In the genomic region with DNA sequence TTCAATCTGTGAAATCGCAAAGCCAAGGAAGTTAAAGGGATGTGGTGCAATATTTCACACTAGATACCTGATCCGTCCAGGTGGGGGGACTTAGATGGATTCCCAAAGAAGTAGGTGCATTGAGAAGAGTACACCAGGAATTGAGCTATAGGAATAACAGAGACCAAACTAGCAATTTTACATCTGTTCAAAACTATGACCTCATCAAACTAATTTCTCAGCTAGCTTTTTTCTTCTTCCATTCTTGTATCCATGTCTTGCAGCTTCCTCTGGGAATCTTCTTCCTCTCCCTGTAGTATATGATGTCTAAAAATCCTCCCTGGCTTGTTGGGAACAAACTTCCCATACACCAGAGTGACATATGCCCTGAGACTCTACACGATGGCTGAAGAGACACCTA, we compare ENCODE assay signal across 20 cellular contexts. TPM values are rescaled to one million over a fixed set of nuclear protein-coding genes. Genes with fewer than 3 reads are reported as not detected.
A peak's percentile ranks its signal among the peaks of the same experiment; 100 is the strongest.
DNase-seq lines count a peak whose midpoint lies in the region; ATAC-seq and TF ChIP-seq lines count a peak whose summit lies in the region.
"Had no signal": no experiment of that assay in that cellular context is flagged by ENCODE, and none has a peak within 500 bp of the region (broad histone marks: within the 10 kb centered on the region; RNA-seq: fewer than 3 reads in every experiment).

No MANE protein-coding gene starts in this region.

- no peak overlapping the region for H3K4me3 ChIP-seq in SK-N-SH (ENCODE audit: low read depth in 2 of 2, low read length in 1 of 2)
- H3K4me3 ChIP-seq in gastrocnemius medialis = no peak overlapping the region
- H3K4me3 ChIP-seq: GM23248 had no signal

- DNase-seq in SK-N-SH = no peak
- no peak for DNase-seq in H9
- DNase-seq in left kidney (ENCODE audit: low read depth, low spot score) = peak; percentile 71
- DNase-seq in DMS79 (lab: John Stamatoyannopoulos, UW) = no peak
- no peak for DNase-seq in gastrocnemius medialis
- DNase-seq: 8988T; CD8-positive, alpha-beta memory T cell; GDM1; GM23248; NCI-H1048; NCI-H1436 treated with DMSO at 0.1 percent for 48 hours; NCI-H2029 treated with DMSO at 0.1 percent for 48 hours; NCI-H2171 treated with DMSO at 0.1 percent for 48 hours; NCI-H446 treated with DMSO at 0.1 percent for 48 hours; PC-3 had no signal

- no peak overlapping the region for H3K23ac ChIP-seq in H9 (ENCODE audit: insufficient read length, low read depth, low read length)

- no peak for TF ChIP-seq RAD21 in SK-N-SH (IDR thresholded peaks at IDR 0.05; ENCODE audit: low read length)

- H3K79me1 ChIP-seq in H9 (ENCODE audit: insufficient read depth, low read depth, low read length, poor library complexity, severe bottlenecking) = no peaks in the 10 kb centered on the region

- no peak overlapping the region for H2BK20ac ChIP-seq in H9 (ENCODE audit: low read depth, low read length, poor library complexity, severe bottlenecking)

- H2BK120ac ChIP-seq in H9 (ENCODE audit: low read depth, low read length, poor library complexity, severe bottlenecking) = no peak overlapping the region

- H3K4me1 ChIP-seq in SK-N-SH (ENCODE audit: control insufficient read depth in 1 of 2, insufficient read depth in 2 of 2, low read depth in 1 of 2, low read length in 1 of 2) = peaks cover 0 to 4% of the 10 kb centered on the region in 2 experiments; a peak in 1 of 4 replicates
- H3K4me1 ChIP-seq in H9 (ENCODE audit: insufficient read depth, low read length) = no peaks in the 10 kb centered on the region; the same call in 1 of the 2 replicates
- no peaks in the 10 kb centered on the region for H3K4me1 ChIP-seq in gastrocnemius medialis

- H3K4me3 Mint-ChIP-seq in H9 = no peak overlapping the region
- peak overlapping the region; percentile 83 for H3K4me3 Mint-ChIP-seq in activated T-helper 17 cell treated with anti-CD3 and anti-CD28 coated beads, Interleukin-2, amount 50 U/mL, for 72 hours
- H3K4me3 Mint-ChIP-seq: CD8-positive, alpha-beta memory T cell had no signal

- TF ChIP-seq EP300 in SK-N-SH (IDR thresholded peaks at IDR 0.05; ENCODE audit: borderline replicate concordance in 1 of 2, low read depth in 1 of 2, low read length in 1 of 2) = no peak

- H2BK12ac ChIP-seq in H9 (ENCODE audit: insufficient read length, low read depth, low read length) = no peak overlapping the region

- no peaks in the 10 kb centered on the region for H3F3A ChIP-seq in SK-N-SH (replicated peaks; ENCODE audit: insufficient read depth)

- H3K9ac ChIP-seq in SK-N-SH (no peak overlapping the region), H9 (ENCODE audit: extremely low read depth, insufficient read length, low read length) (no peak overlapping the region)
- H3K9ac ChIP-seq: GM23248 had no signal

- no peak overlapping the region for H2BK5ac ChIP-seq in H9 (ENCODE audit: insufficient read length, low read length)

- no peak overlapping the region for H3K4ac ChIP-seq in H9 (ENCODE audit: low read depth, low read length)

- intact Hi-C loops in gastrocnemius medialis (cut with DNase I; ENCODE audit: low total_unique reads) = no loop called here

- no peak overlapping the region for H3T11ph ChIP-seq in H9 (ENCODE audit: low read length)

- CTCF ChIA-PET in SK-N-SH (lab: Yijun Ruan, JAX) = no interaction called here

- no peak overlapping the region for H2BK15ac ChIP-seq in H9 (ENCODE audit: low read depth, low read length)

- H3K36me3 Mint-ChIP-seq in H9 (ENCODE audit: insufficient read depth in 1 of 3, low read depth in 3 of 3) = peaks cover 0 to 9% (median 0%) of the 10 kb centered on the region in 3 experiments; a peak in 3 of 7 replicates
- H3K36me3 Mint-ChIP-seq in activated T-helper 17 cell treated with anti-CD3 and anti-CD28 coated beads, Interleukin-2, amount 50 U/mL, for 72 hours (ENCODE audit: low read depth) = no peaks in the 10 kb centered on the region
- H3K36me3 Mint-ChIP-seq: CD8-positive, alpha-beta memory T cell had no signal

- H3K27me3 ChIP-seq in SK-N-SH (ENCODE audit: insufficient read depth) = no peaks in the 10 kb centered on the region
- no peaks in the 10 kb centered on the region for H3K27me3 ChIP-seq in H9 (ENCODE audit: insufficient read depth, low read length)
- H3K27me3 ChIP-seq in gastrocnemius medialis = no peaks in the 10 kb centered on the region

- no peak overlapping the region for H2AK5ac ChIP-seq in H9 (ENCODE audit: insufficient read length, low read length)

- no peak overlapping the region for H4K91ac ChIP-seq in H9 (ENCODE audit: insufficient read length, low read depth, low read length)

- no peaks in the 10 kb centered on the region for H3K79me2 ChIP-seq in SK-N-SH (ENCODE audit: insufficient read depth)
- no peaks in the 10 kb centered on the region for H3K79me2 ChIP-seq in H9 (ENCODE audit: insufficient read depth, low read length)

- H3K4me1 Mint-ChIP-seq in H9 = peaks cover 14 to 35% of the 10 kb centered on the region in 2 experiments
- H3K4me1 Mint-ChIP-seq in activated T-helper 17 cell treated with anti-CD3 and anti-CD28 coated beads, Interleukin-2, amount 50 U/mL, for 72 hours = peaks cover 40% of the 10 kb centered on the region

- H3K23me2 ChIP-seq in H9 (ENCODE audit: insufficient read length, low read depth, low read length, poor library complexity, severe bottlenecking) = no peaks in the 10 kb centered on the region

- in situ Hi-C loops in gastrocnemius medialis (cut with MboI; ENCODE audit: low sequenced_read_pairs in 4 of 4) = no loop called here

- no peak overlapping the region for H3K18ac ChIP-seq in H9 (ENCODE audit: insufficient read length, low read depth, low read length)

- H3K9me3 Mint-ChIP-seq in H9 = peaks cover 0 to 2% of the 10 kb centered on the region in 2 experiments; a peak in 1 of 5 replicates
- no peaks in the 10 kb centered on the region for H3K9me3 Mint-ChIP-seq in activated T-helper 17 cell treated with anti-CD3 and anti-CD28 coated beads, Interleukin-2, amount 50 U/mL, for 72 hours

- 72% methylated on average over 3 of the region's 3 CpGs for WGBS in SK-N-SH (ENCODE audit: low lambda C conversion rate)
- WGBS in H9 (ENCODE audit: extremely low coverage, insufficient read length, low lambda C conversion rate) = no CpG with 5 or more reads among the region's 3 CpGs

- H2AFZ ChIP-seq in SK-N-SH (ENCODE audit: low read depth) = 0 out of 2 replicates have a peak overlapping the region, but pooled peaks have one; percentile 11
- H2AFZ ChIP-seq in H9 (ENCODE audit: low read length) = no peak overlapping the region
- H2AFZ ChIP-seq: GM23248 had no signal

- no peaks in the 10 kb centered on the region; the same call in 1 of the 2 replicates for H3K27me3 Mint-ChIP-seq in H9 (ENCODE audit: low read depth)
- H3K27me3 Mint-ChIP-seq in activated T-helper 17 cell treated with anti-CD3 and anti-CD28 coated beads, Interleukin-2, amount 50 U/mL, for 72 hours = no peaks in the 10 kb centered on the region

- POLR2A ChIA-PET in SK-N-SH (lab: Yijun Ruan, JAX) = no interaction called here

- H4K5ac ChIP-seq in H9 (ENCODE audit: insufficient read length, low read depth, low read length) = no peak overlapping the region

- peak overlapping the region; percentile 11 to 85 (median 34); a peak in 4 of 7 replicates for H3K27ac Mint-ChIP-seq in H9
- H3K27ac Mint-ChIP-seq in activated T-helper 17 cell treated with anti-CD3 and anti-CD28 coated beads, Interleukin-2, amount 50 U/mL, for 72 hours = peak overlapping the region; percentile 98

- H3K4me2 ChIP-seq in SK-N-SH = no peak overlapping the region
- H3K4me2 ChIP-seq in H9 (ENCODE audit: insufficient read depth, insufficient read length, low read length) = no peak overlapping the region

- H3K36me3 ChIP-seq in SK-N-SH (replicated peaks in 1 of 2; ENCODE audit: control insufficient read depth in 1 of 2, insufficient read depth in 2 of 2, low read length in 1 of 2) = no peaks in the 10 kb centered on the region
- H3K36me3 ChIP-seq in gastrocnemius medialis = no peaks in the 10 kb centered on the region

- H3K14ac ChIP-seq in H9 (ENCODE audit: insufficient read depth, low read length) = no peak overlapping the region

- H3K27ac ChIP-seq in SK-N-SH (ENCODE audit: low read depth in 2 of 2, low read length in 1 of 2) (no peak overlapping the region), H9 (ENCODE audit: insufficient read length, low read depth, low read length) (no peak overlapping the region), gastrocnemius medialis (no peak overlapping the region)
- H3K27ac ChIP-seq: GM23248, RWPE1 had no signal

- TF ChIP-seq POLR2A in gastrocnemius medialis (IDR thresholded peaks at IDR 0.05) = no peak

- H4K8ac ChIP-seq in H9 (replicated peaks; ENCODE audit: insufficient read length, low read depth, low read length) = no peak overlapping the region

- H3K9me3 ChIP-seq in SK-N-SH (no peaks in the 10 kb centered on the region), H9 (ENCODE audit: control insufficient read depth, low read depth, low read length) (no peaks in the 10 kb centered on the region), gastrocnemius medialis (no peaks in the 10 kb centered on the region)

- H3K56ac ChIP-seq in H9 (ENCODE audit: insufficient read length, low read depth, low read length) = no peak overlapping the region

- TF ChIP-seq CTCF in SK-N-SH (IDR thresholded peaks at IDR 0.05) (no peak), H9 (conservative IDR thresholded peaks at IDR 0.05) (no peak), gastrocnemius medialis (IDR thresholded peaks at IDR 0.05 in 4 of 5, conservative IDR thresholded peaks at IDR 0.05 in 1 of 5) (no peak)

- H4K20me1 ChIP-seq in SK-N-SH (ENCODE audit: insufficient read depth) (no peaks in the 10 kb centered on the region), H9 (ENCODE audit: control insufficient read depth, insufficient read depth, insufficient read length) (no peaks in the 10 kb centered on the region)

- no peaks in the 10 kb centered on the region for H3K9me2 ChIP-seq in SK-N-SH

- no peak for ATAC-seq in SK-N-SH treated with all-trans-retinoic acid at 6 μM for 48 hours
- ATAC-seq in activated T-helper 17 cell treated with anti-CD3 and anti-CD28 coated beads, Interleukin-2, amount 50 U/mL, for 72 hours (replicated peaks) = no peak
- no peak for ATAC-seq in gastrocnemius medialis
- ATAC-seq in HG03139 (IDR thresholded peaks at IDR 0.05; ENCODE audit: unreplicated experiment) = no peak
- ATAC-seq: HCT116, PC-3 had no signal

TF ChIP-seq in SK-N-SH, 30 proteins besides CTCF, POLR2A, EP300 and RAD21 (continues in another document):
- TF ChIP-seq RXRA (IDR thresholded peaks at IDR 0.05; ENCODE audit: borderline replicate concordance, low read depth) = no peak
- no peak for TF ChIP-seq SIN3A (IDR thresholded peaks at IDR 0.05; ENCODE audit: borderline replicate concordance, low read depth, low read length)

TF ChIP-seq in SK-N-SH treated with all-trans-retinoic acid at 6 μM for 48 hours, 23 proteins besides CTCF, POLR2A, EP300 and RAD21 (continues in another document):
- TF ChIP-seq BACH2 (CRISPR knock-in tag; IDR thresholded peaks at IDR 0.05; ENCODE audit: borderline replicate concordance) = no peak
- no peak for TF ChIP-seq ZFP30 (CRISPR knock-in tag; IDR thresholded peaks at IDR 0.05)
- TF ChIP-seq CSDC2 (CRISPR knock-in tag; IDR thresholded peaks at IDR 0.05) = no peak

RNA-seq across cellular contexts. Expression of a gene that starts 51.0 kb away (rescaled TPM):
- polyA plus RNA-seq in SK-N-SH (2012; rRNA removed) = 5.5 and 7.0 TPM in 2 replicates
- polyA plus RNA-seq in SK-N-SH (2012; cell fraction: cytosol; rRNA removed) = 8.7 and 8.9 TPM in 2 replicates
- polyA plus RNA-seq in SK-N-SH (2012; cell fraction: nucleus; rRNA removed) = 5.4 and 11.4 TPM in 2 replicates
- total RNA-seq in H9 (2021) (32.7 and 34.9 TPM in 2 replicates), gastrocnemius medialis (1 to 10 TPM in 3 of 4 donors, under 1 TPM in 1; 0.87 to 2.0 (median 1.6) TPM)
- total RNA-seq in activated T-helper 17 cell treated with anti-CD3 and anti-CD28 coated beads, Interleukin-2, amount 50 U/mL, for 72 hours = 10 to 100 TPM; 14.5 to 23.0 TPM

Comparison
In these comparisons a context has a peak if more than half of its experiments do, and no peak if none do; other contexts are left out.
1. RNA of a gene that starts 51.0 kb away (total RNA-seq): 32.7 to 34.9 TPM in H9 and 14.5 to 23.0 TPM in activated T-helper 17 cell treated with anti-CD3 and anti-CD28 coated beads, Interleukin-2, amount 50 U/mL, for 72 hours; 0.87 to 2.0 TPM in gastrocnemius medialis; every median in the first group is over 4 times any median in the second.